1 cellular context compared by ENCODE assay signal in the genomic region with DNA sequence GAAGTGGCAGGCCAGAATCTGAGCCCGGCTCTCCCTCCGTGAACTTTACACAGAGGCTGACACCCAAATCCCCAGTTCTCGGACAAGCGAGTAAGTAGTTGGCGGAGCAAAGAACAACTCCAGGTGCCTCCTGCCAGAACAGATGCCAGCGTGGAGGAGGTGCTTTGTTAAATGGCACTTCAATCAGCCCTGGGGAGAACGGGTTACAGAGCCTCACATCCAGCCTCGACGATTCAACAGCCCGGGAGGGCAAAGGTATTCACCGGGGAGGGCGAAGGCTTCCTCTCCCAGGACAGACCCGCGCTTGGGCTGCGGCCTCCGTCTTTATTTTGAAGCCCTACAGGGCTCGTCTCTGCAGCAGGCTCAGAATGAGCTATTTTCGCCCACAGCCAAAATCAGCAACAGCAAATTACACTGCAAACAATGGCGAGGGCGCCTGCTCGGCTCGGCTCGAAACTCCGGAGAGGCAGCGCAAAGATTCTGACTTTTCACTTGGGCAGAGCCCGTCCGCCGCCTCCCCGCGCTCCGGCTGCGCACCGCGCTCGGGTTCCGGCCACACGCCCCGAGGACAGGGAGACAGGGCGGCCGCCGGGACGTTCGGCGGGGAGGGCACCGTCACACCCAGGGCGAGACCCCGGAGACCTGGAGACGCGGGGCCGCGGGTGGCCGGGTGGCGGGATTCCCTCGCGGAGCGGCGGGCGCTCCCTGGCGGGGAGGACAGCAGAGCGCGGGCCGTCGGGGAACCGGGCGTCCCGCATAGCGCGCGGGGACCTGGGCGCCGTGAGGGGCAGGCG.
TF ChIP-seq lines count a peak whose summit lies in the region.

No MANE protein-coding gene starts in this region.

TF ChIP-seq in HEK293, 187 proteins besides CTCF, POLR2A, EP300 and RAD21 (continued from another document):
- TF ChIP-seq, protein P1, sequence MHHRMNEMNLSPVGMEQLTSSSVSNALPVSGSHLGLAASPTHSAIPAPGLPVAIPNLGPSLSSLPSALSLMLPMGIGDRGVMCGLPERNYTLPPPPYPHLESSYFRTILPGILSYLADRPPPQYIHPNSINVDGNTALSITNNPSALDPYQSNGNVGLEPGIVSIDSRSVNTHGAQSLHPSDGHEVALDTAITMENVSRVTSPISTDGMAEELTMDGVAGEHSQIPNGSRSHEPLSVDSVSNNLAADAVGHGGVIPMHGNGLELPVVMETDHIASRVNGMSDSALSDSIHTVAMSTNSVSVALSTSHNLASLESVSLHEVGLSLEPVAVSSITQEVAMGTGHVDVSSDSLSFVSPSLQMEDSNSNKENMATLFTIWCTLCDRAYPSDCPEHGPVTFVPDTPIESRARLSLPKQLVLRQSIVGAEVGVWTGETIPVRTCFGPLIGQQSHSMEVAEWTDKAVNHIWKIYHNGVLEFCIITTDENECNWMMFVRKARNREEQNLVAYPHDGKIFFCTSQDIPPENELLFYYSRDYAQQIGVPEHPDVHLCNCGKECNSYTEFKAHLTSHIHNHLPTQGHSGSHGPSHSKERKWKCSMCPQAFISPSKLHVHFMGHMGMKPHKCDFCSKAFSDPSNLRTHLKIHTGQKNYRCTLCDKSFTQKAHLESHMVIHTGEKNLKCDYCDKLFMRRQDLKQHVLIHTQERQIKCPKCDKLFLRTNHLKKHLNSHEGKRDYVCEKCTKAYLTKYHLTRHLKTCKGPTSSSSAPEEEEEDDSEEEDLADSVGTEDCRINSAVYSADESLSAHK (tag by site-specific recombination; IDR thresholded peaks at IDR 0.05), result no peak
- TF ChIP-seq KLF8 (tag by site-specific recombination; IDR thresholded peaks at IDR 0.05) (peak; percentile 55; the same call in 1 of the 2 replicates), ZNF292 (tag by site-specific recombination; IDR thresholded peaks at IDR 0.05; ENCODE audit: borderline replicate concordance, low read depth) (no peak), ZNF561 (tag by site-specific recombination; IDR thresholded peaks at IDR 0.05; ENCODE audit: borderline replicate concordance) (no peak; the same call in 1 of the 2 replicates), ZNF555 (tag by site-specific recombination; conservative IDR thresholded peaks at IDR 0.05) (no peak), ZNF623 (tag by site-specific recombination; IDR thresholded peaks at IDR 0.05) (no peak), ZNF792 (tag by site-specific recombination; IDR thresholded peaks at IDR 0.05) (no peak), ZNF416 (tag by site-specific recombination; IDR thresholded peaks at IDR 0.05) (no peak), ZNF19 (tag by site-specific recombination; IDR thresholded peaks at IDR 0.05; ENCODE audit: low read depth) (no peak), ZNF16 (tag by site-specific recombination; IDR thresholded peaks at IDR 0.05; ENCODE audit: low read depth) (no peak), ZNF157 (tag by site-specific recombination; IDR thresholded peaks at IDR 0.05) (no peak), ZNF423 (tag by site-specific recombination; IDR thresholded peaks at IDR 0.05) (no peak), ZNF248 (tag by site-specific recombination; IDR thresholded peaks at IDR 0.05) (no peak), ZNF280D (tag by site-specific recombination; IDR thresholded peaks at IDR 0.05) (no peak), ZNF629 (tag by site-specific recombination; IDR thresholded peaks at IDR 0.05) (no peak), ZNF2 (tag by site-specific recombination; IDR thresholded peaks at IDR 0.05) (no peak), ZNF366 (tag by site-specific recombination; conservative IDR thresholded peaks at IDR 0.05) (no peak), ZNF114 (tag by site-specific recombination; IDR thresholded peaks at IDR 0.05) (no peak), ZNF830 (tag by site-specific recombination; IDR thresholded peaks at IDR 0.05; ENCODE audit: low read depth) (no peak), GLIS2 (tag by site-specific recombination; IDR thresholded peaks at IDR 0.05) (no peak), BCL11A (tag by site-specific recombination; IDR thresholded peaks at IDR 0.05; ENCODE audit: low read depth) (no peak), ZNF768 (tag by site-specific recombination; IDR thresholded peaks at IDR 0.05) (no peak), ZNF785 (tag by site-specific recombination; IDR thresholded peaks at IDR 0.05) (no peak), ZNF76 (tag by site-specific recombination; IDR thresholded peaks at IDR 0.05; ENCODE audit: borderline replicate concordance, low read depth) (no peak), ZSCAN18 (tag by site-specific recombination; IDR thresholded peaks at IDR 0.05) (no peak), ZNF138 (tag by site-specific recombination; IDR thresholded peaks at IDR 0.05; ENCODE audit: borderline replicate concordance) (no peak), SP3 (tag by site-specific recombination; IDR thresholded peaks at IDR 0.05) (no peak), ZBTB8A (tag by site-specific recombination; IDR thresholded peaks at IDR 0.05) (peak; percentile 90), ZNF530 (tag by site-specific recombination; IDR thresholded peaks at IDR 0.05; ENCODE audit: low read depth) (no peak), SP7 (tag by site-specific recombination; IDR thresholded peaks at IDR 0.05) (no peak), ZNF548 (tag by site-specific recombination; IDR thresholded peaks at IDR 0.05) (no peak), GLIS1 (tag by site-specific recombination; IDR thresholded peaks at IDR 0.05) (peak; percentile 41; the same call in 1 of the 2 replicates), ZBTB10 (tag by site-specific recombination; IDR thresholded peaks at IDR 0.05) (no peak), ZNF146 (tag by site-specific recombination; IDR thresholded peaks at IDR 0.05) (no peak), ZBTB48 (tag by site-specific recombination; IDR thresholded peaks at IDR 0.05) (no peak), ZNF341 (tag by site-specific recombination; IDR thresholded peaks at IDR 0.05; ENCODE audit: low read depth) (peak; percentile 68), ZNF776 (tag by site-specific recombination; IDR thresholded peaks at IDR 0.05; ENCODE audit: borderline replicate concordance) (no peak), ZNF302 (tag by site-specific recombination; IDR thresholded peaks at IDR 0.05; ENCODE audit: low read depth) (no peak), SETDB1 (IDR thresholded peaks at IDR 0.05; ENCODE audit: insufficient read length, low read length) (no peak), ZNF600 (tag by site-specific recombination; IDR thresholded peaks at IDR 0.05) (peak; percentile 74; the same call in 1 of the 2 replicates), ZNF596 (tag by site-specific recombination; IDR thresholded peaks at IDR 0.05) (peak; percentile 61), ZNF18 (tag by site-specific recombination; IDR thresholded peaks at IDR 0.05) (no peak), ZNF433 (tag by site-specific recombination; IDR thresholded peaks at IDR 0.05; ENCODE audit: low read depth) (no peak), ZNF670 (tag by site-specific recombination; IDR thresholded peaks at IDR 0.05; ENCODE audit: low read depth) (no peak)
- TF ChIP-seq, protein P2, sequence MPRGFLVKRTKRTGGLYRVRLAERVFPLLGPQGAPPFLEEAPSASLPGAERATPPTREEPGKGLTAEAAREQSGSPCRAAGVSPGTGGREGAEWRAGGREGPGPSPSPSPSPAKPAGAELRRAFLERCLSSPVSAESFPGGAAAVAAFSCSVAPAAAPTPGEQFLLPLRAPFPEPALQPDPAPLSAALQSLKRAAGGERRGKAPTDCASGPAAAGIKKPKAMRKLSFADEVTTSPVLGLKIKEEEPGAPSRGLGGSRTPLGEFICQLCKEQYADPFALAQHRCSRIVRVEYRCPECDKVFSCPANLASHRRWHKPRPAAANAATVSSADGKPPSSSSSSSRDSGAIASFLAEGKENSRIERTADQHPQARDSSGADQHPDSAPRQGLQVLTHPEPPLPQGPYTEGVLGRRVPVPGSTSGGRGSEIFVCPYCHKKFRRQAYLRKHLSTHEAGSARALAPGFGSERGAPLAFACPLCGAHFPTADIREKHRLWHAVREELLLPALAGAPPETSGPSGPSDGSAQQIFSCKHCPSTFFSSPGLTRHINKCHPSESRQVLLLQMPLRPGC (tag by site-specific recombination; IDR thresholded peaks at IDR 0.05), result no peak
- TF ChIP-seq, protein P3, sequence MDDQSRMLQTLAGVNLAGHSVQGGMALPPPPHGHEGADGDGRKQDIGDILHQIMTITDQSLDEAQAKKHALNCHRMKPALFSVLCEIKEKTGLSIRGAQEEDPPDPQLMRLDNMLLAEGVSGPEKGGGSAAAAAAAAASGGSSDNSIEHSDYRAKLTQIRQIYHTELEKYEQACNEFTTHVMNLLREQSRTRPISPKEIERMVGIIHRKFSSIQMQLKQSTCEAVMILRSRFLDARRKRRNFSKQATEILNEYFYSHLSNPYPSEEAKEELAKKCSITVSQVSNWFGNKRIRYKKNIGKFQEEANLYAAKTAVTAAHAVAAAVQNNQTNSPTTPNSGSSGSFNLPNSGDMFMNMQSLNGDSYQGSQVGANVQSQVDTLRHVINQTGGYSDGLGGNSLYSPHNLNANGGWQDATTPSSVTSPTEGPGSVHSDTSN (CRISPR knock-in tag; IDR thresholded peaks at IDR 0.05), result no peak
